Comparison of ENCODE assay signal across 8 cellular contexts in genomic region chr14:69484444-69485113, GRCh38. TPM values are rescaled to one million over a fixed set of nuclear protein-coding genes. Genes with fewer than 3 reads are reported as not detected.
A peak's percentile ranks its signal among the peaks of the same experiment; 100 is the strongest.
DNase-seq lines count a peak whose midpoint lies in the region; ATAC-seq and TF ChIP-seq lines count a peak whose summit lies in the region.
"Had no signal": no experiment of that assay in that cellular context is flagged by ENCODE, and none has a peak within 500 bp of the region (broad histone marks: within the 10 kb centered on the region; RNA-seq: fewer than 3 reads in every experiment).

Gene PLEKHD1 (plus strand): TSS chr14:69484728. CDS start chr14:69484966, 238 bp downstream.

- H3K9me3 ChIP-seq in suprapubic skin: no peaks in the 10 kb centered on the region
- no peaks in the 10 kb centered on the region for H3K9me3 ChIP-seq in Karpas-422 (ENCODE audit: low read length)

- no peak for TF ChIP-seq EP300 in Ishikawa (IDR thresholded peaks at IDR 0.05; ENCODE audit: borderline replicate concordance)
- TF ChIP-seq EP300 in suprapubic skin (IDR thresholded peaks at IDR 0.05): no peak

- peak within 1 kb of the TSS; percentile 47 for H3K4me3 ChIP-seq in suprapubic skin
- H3K4me3 ChIP-seq in Karpas-422 (ENCODE audit: low read length): no peak within 1 kb of the TSS

- peaks cover 78% of the 10 kb centered on the region for H3K27me3 Mint-ChIP-seq in brain

- TF ChIP-seq CTCF in brain (conservative IDR thresholded peaks at IDR 0.05) (no peak), suprapubic skin (IDR thresholded peaks at IDR 0.05) (no peak)

- no peak within 1 kb of the TSS for H3K4me2 ChIP-seq in Karpas-422 (ENCODE audit: low read depth, low read length, poor library complexity, severe bottlenecking)

- H3K9me3 Mint-ChIP-seq in brain: no peaks in the 10 kb centered on the region
- H3K9me3 Mint-ChIP-seq: activated T-cell treated with anti-CD3 and anti-CD28 coated beads, Interleukin-2, amount 50 U/mL, for 4 hours had no signal

- 3% methylated on average over 25 of the region's 72 CpGs for WGBS in suprapubic skin

- H3K27ac ChIP-seq in suprapubic skin: no peak within 1 kb of the TSS
- no peak within 1 kb of the TSS for H3K27ac ChIP-seq in Karpas-422 (ENCODE audit: low read length)

- DNase-seq in left kidney (ENCODE audit: low read depth, low spot score) (peak; percentile 68), suprapubic skin (ENCODE audit: low spot score in 2 of 2) (no peak), Karpas-422 (no peak)
- DNase-seq: activated T-cell treated with anti-CD3 and anti-CD28 coated beads, Interleukin-2, amount 50 U/mL, for 4 hours had no signal

- no peaks in the 10 kb centered on the region for H3K36me3 ChIP-seq in suprapubic skin
- no peaks in the 10 kb centered on the region for H3K36me3 ChIP-seq in Karpas-422 (ENCODE audit: insufficient read depth, low read length)

- peaks cover 23% of the 10 kb centered on the region for H3K4me1 Mint-ChIP-seq in brain

- H3K9ac ChIP-seq in Karpas-422 (ENCODE audit: low read length): no peak within 1 kb of the TSS

- H2AFZ ChIP-seq in Karpas-422 (ENCODE audit: low read length): no peak within 1 kb of the TSS

- peaks cover 8% of the 10 kb centered on the region; the same call in 1 of the 2 replicates for H4K20me1 ChIP-seq in Karpas-422 (ENCODE audit: insufficient read depth, low read depth, low read length)

- ATAC-seq in HG03378 (IDR thresholded peaks at IDR 0.05; ENCODE audit: unreplicated experiment): no peak
- no peak for ATAC-seq in HG03457 (IDR thresholded peaks at IDR 0.05; ENCODE audit: unreplicated experiment)

- H3K4me1 ChIP-seq in suprapubic skin (peaks cover 19% of the 10 kb centered on the region), Karpas-422 (ENCODE audit: low read length) (peaks cover 19% of the 10 kb centered on the region)

- H3K27me3 ChIP-seq in suprapubic skin: peaks cover 58% of the 10 kb centered on the region
- no peaks in the 10 kb centered on the region for H3K27me3 ChIP-seq in Karpas-422 (ENCODE audit: low read length)

- 0 out of 2 replicates have a peak, but pooled peaks have one; percentile 4 for TF ChIP-seq RAD21 in Ishikawa (IDR thresholded peaks at IDR 0.05; ENCODE audit: low read depth)

- no peak within 1 kb of the TSS for H3K27ac Mint-ChIP-seq in brain

- no peak for TF ChIP-seq POLR2A in suprapubic skin (IDR thresholded peaks at IDR 0.05)

- peak within 1 kb of the TSS; percentile 80 to 89 (median 84) for H3K4me3 Mint-ChIP-seq in brain
- H3K4me3 Mint-ChIP-seq: activated T-cell treated with anti-CD3 and anti-CD28 coated beads, Interleukin-2, amount 50 U/mL, for 4 hours had no signal

- H3K79me2 ChIP-seq in Karpas-422 (ENCODE audit: low read length): no peaks in the 10 kb centered on the region

- no peaks in the 10 kb centered on the region for H3K9me2 ChIP-seq in Karpas-422 (replicated peaks; ENCODE audit: insufficient read depth, low read length)

- H3K36me3 Mint-ChIP-seq in brain: no peaks in the 10 kb centered on the region

TF ChIP-seq in Ishikawa, 13 proteins besides CTCF, POLR2A, EP300 and RAD21:
- TF ChIP-seq YY1 (IDR thresholded peaks at IDR 0.05; ENCODE audit: low read depth) (0 out of 2 replicates have a peak, but pooled peaks have one; percentile 10), MAX (IDR thresholded peaks at IDR 0.05) (peak; percentile 15; the same call in 1 of the 2 replicates), EGR1 (IDR thresholded peaks at IDR 0.05) (no peak), ZBTB7A (IDR thresholded peaks at IDR 0.05; ENCODE audit: low read depth) (peak; percentile 27; the same call in 1 of the 2 replicates), TAF1 (IDR thresholded peaks at IDR 0.05; ENCODE audit: low read depth) (peak; percentile 64; the same call in 1 of the 2 replicates)

RNA-seq across cellular contexts. Expression of gene PLEKHD1, which starts in this region (rescaled TPM):
- polyA plus RNA-seq in brain (ENCODE audit: insufficient read depth, low read depth, low replicate concordance): 0.27 TPM
- total RNA-seq in suprapubic skin: 1 to 10 TPM; 1.2 to 3.5 (median 2.3) TPM
- total RNA-seq in Karpas-422 (2014; rRNA removed; shearing (Covaris generic); ENCODE audit: low replicate concordance): 0.41 TPM in 1 of 2 replicates, not detected in the other
